In genomic region chr21:37546299-37546908, GRCh38 we compare ENCODE assay signal across 20 cellular contexts.
DNase-seq lines count a peak whose midpoint lies in the region; ATAC-seq, FAIRE-seq and TF ChIP-seq lines count a peak whose summit lies in the region.
"Had no signal": no experiment of that assay in that cellular context is flagged by ENCODE, and none has a peak within 500 bp of the region (broad histone marks: within the 10 kb centered on the region; RNA-seq: fewer than 3 reads in every experiment).

No MANE protein-coding gene starts in this region.

- peaks cover 18% of the 10 kb centered on the region for H3K4me1 Mint-ChIP-seq in osteocyte (ENCODE audit: unreplicated experiment)

- CTCF ChIA-PET in IMR-90 (lab: Yijun Ruan, JAX) (no interaction called here), endothelial cell of umbilical vein (lab: Charles Lee) (interaction anchor here (0.7 to 1.4 kb wide), 7 partner anchors 9 to 154 kb away, joined by 3 to 10 read pairs (median 4); no protein-coding TSS in a partner anchor)

- H3K18ac ChIP-seq in IMR-90 (ENCODE audit: low read depth, low read length): no peak overlapping the region

- TF ChIP-seq CTCF in GM12875 (IDR thresholded peaks at IDR 0.05; ENCODE audit: borderline replicate concordance, insufficient read depth, low read depth, low read length) (0 out of 2 replicates have a peak, but pooled peaks have one; percentile 1), IMR-90 (conservative IDR thresholded peaks at IDR 0.05; ENCODE audit: low read depth, low read length) (no peak), endothelial cell of umbilical vein (IDR thresholded peaks at IDR 0.05; ENCODE audit: extremely low read depth in 1 of 2, insufficient read depth in 1 of 2, low read depth in 1 of 2, low read length in 2 of 2) (no peak), osteocyte (IDR thresholded peaks at IDR 0.05) (no peak)

- 88% methylated on average over 8 of the region's 22 CpGs; no CpG with 5 or more reads in 1 of the 2 experiments for WGBS in IMR-90 (ENCODE audit: extremely low coverage in 2 of 2, insufficient read length in 1 of 2), 2 experiments

- intact Hi-C loops in IMR-90 (cut with micrococcal nuclease) (no loop called here), endothelial cell of umbilical vein (cut with micrococcal nuclease) (no loop called here)

- H3K36me3 Mint-ChIP-seq in osteocyte (ENCODE audit: unreplicated experiment): peaks cover 4% of the 10 kb centered on the region

- no peak overlapping the region for H2AK9ac ChIP-seq in IMR-90 (replicated peaks; ENCODE audit: low read depth, low read length, poor library complexity)

- H3K27me3 ChIP-seq in IMR-90 (ENCODE audit: control insufficient read depth, insufficient read depth, low read length) (no peaks in the 10 kb centered on the region; the same call in 1 of the 2 replicates), endothelial cell of umbilical vein (ENCODE audit: control insufficient read depth in 2 of 2, insufficient read depth in 2 of 2, low read length in 2 of 2) (no peaks in the 10 kb centered on the region)
- H3K27me3 ChIP-seq: Peyer's patch, SJCRH30 had no signal

- no peak overlapping the region for H3K27ac Mint-ChIP-seq in osteocyte (ENCODE audit: unreplicated experiment)
- H3K27ac Mint-ChIP-seq: activated CD4-positive, alpha-beta T cell treated with anti-CD3 and anti-CD28 coated beads for 36 hours had no signal

- FAIRE-seq in endothelial cell of umbilical vein (lab: Jason Lieb, UNC): no peak
- FAIRE-seq: TTC549 had no signal

- H3K79me2 ChIP-seq in endothelial cell of umbilical vein (ENCODE audit: control insufficient read depth, insufficient read depth, low read length): no peaks in the 10 kb centered on the region

- H3K9me3 ChIP-seq in IMR-90 (ENCODE audit: control insufficient read depth, insufficient read depth, low read length) (no peaks in the 10 kb centered on the region), endothelial cell of umbilical vein (replicated peaks; ENCODE audit: control insufficient read depth, insufficient read depth, low read length) (no peaks in the 10 kb centered on the region)
- H3K9me3 ChIP-seq: Peyer's patch, prostate gland had no signal

- H2AFZ ChIP-seq in IMR-90 (replicated peaks; ENCODE audit: low read length, poor library complexity) (peak overlapping the region; percentile 46), endothelial cell of umbilical vein (ENCODE audit: low read depth, low read length) (peak overlapping the region; percentile 90)

- POLR2A ChIA-PET in IMR-90 (lab: Charles Lee; ENCODE audit: unreplicated experiment) (no interaction called here), endothelial cell of umbilical vein (lab: Charles Lee) (no interaction called here)

- no peak overlapping the region for H4K8ac ChIP-seq in IMR-90 (ENCODE audit: low read depth in 2 of 2, low read length in 2 of 2)

- in situ Hi-C loops in IMR-90 (cut with MboI; ENCODE audit: low sequenced_read_pairs): no loop called here

- H3K14ac ChIP-seq in IMR-90 (replicated peaks; ENCODE audit: low read depth, low read length): no peak overlapping the region

- TF ChIP-seq POLR2A in IMR-90 (IDR thresholded peaks at IDR 0.05; ENCODE audit: low read depth, low read length): no peak
- no peak for TF ChIP-seq POLR2A in endothelial cell of umbilical vein (IDR thresholded peaks at IDR 0.05; ENCODE audit: low read depth, low read length)

- H3K4me1 ChIP-seq in IMR-90 (ENCODE audit: control insufficient read depth, insufficient read depth, low read length) (peaks cover 3% of the 10 kb centered on the region; the same call in 1 of the 2 replicates), endothelial cell of umbilical vein (ENCODE audit: control insufficient read depth, extremely low read depth, insufficient read depth, low read length) (peaks cover 22% of the 10 kb centered on the region)
- H3K4me1 ChIP-seq: prostate gland, SJCRH30 had no signal

- TF ChIP-seq RAD21 in IMR-90 (IDR thresholded peaks at IDR 0.05; ENCODE audit: low read length): no peak

- H2BK15ac ChIP-seq in IMR-90 (ENCODE audit: low read depth, low read length): no peak overlapping the region

- no peak overlapping the region for H2BK120ac ChIP-seq in IMR-90 (ENCODE audit: low read depth, low read length)

- H2BK20ac ChIP-seq in IMR-90 (ENCODE audit: low read depth, low read length): no peak overlapping the region

- H3K4me2 ChIP-seq in IMR-90 (ENCODE audit: low read depth, low read length) (no peak overlapping the region), endothelial cell of umbilical vein (ENCODE audit: insufficient read depth, low read length) (peak overlapping the region; percentile 87)

- no peak overlapping the region for H2AK5ac ChIP-seq in IMR-90 (ENCODE audit: low read depth, low read length)

- no peak overlapping the region for H3K27ac ChIP-seq in IMR-90 (ENCODE audit: insufficient read depth, low read length)
- H3K27ac ChIP-seq in endothelial cell of umbilical vein (ENCODE audit: insufficient read depth, low read depth, low read length): peak overlapping the region; percentile 92
- H3K27ac ChIP-seq: left lung, Peyer's patch, prostate gland, SJCRH30 had no signal

- H3K9me1 ChIP-seq in IMR-90 (ENCODE audit: insufficient read depth, low read length): no peaks in the 10 kb centered on the region
- H3K9me1 ChIP-seq in endothelial cell of umbilical vein (replicated peaks; ENCODE audit: control insufficient read depth, extremely low read depth, insufficient read depth, low read length): no peaks in the 10 kb centered on the region

- no peaks in the 10 kb centered on the region for H3K79me1 ChIP-seq in IMR-90 (ENCODE audit: low read depth in 1 of 2, low read length in 2 of 2)

- BruUV-seq in IMR-90 (replicated peaks; lab: Mats Ljungman, UMichigan) (no TSS peak), endothelial cell of umbilical vein (replicated peaks; lab: Mats Ljungman, UMichigan) (no TSS peak)

- H3K4me3 Mint-ChIP-seq in osteocyte (ENCODE audit: unreplicated experiment): no peak overlapping the region
- H3K4me3 Mint-ChIP-seq: activated CD4-positive, alpha-beta T cell treated with anti-CD3 and anti-CD28 coated beads for 36 hours had no signal

- no peak overlapping the region for H3K56ac ChIP-seq in IMR-90 (ENCODE audit: extremely low read depth, insufficient read depth, low read length)

- H3K9me3 Mint-ChIP-seq in osteocyte (ENCODE audit: unreplicated experiment): peaks cover 15% of the 10 kb centered on the region

- no peak for DNase-seq in IMR-90
- no peak for DNase-seq in endothelial cell of umbilical vein (ENCODE audit: low read depth, low spot score)
- peak; percentile 68 for DNase-seq in osteocyte (ENCODE audit: extremely low spot score, unreplicated experiment)
- DNase-seq in hepatic stellate cell (ENCODE audit: low spot score): no peak
- DNase-seq in hippocampal formation (lab: John Stamatoyannopoulos, UW): no peak
- DNase-seq in cerebellar nuclear complex (lab: John Stamatoyannopoulos, UW): no peak
- DNase-seq: head of caudate nucleus; left lung; midbrain; NK-92 treated with Interleukin-12 subunit alpha and Interleukin-12 subunit beta, amount 100 ng/mL, for 24 hours; Peyer's patch; SJCRH30; stimulated activated CD4-positive, alpha-beta T cell treated with anti-CD3 and anti-CD28 coated beads, Interleukin-2, amount 100 ng/mL, for 48 hours; stimulated activated naive CD4-positive, alpha-beta T cell treated with Interleukin-2 at 50 U/mL for 16 hours; T-helper 1 cell had no signal

- no peaks in the 10 kb centered on the region for H4K20me1 ChIP-seq in IMR-90 (ENCODE audit: insufficient read depth, low read length)
- H4K20me1 ChIP-seq in endothelial cell of umbilical vein (replicated peaks; ENCODE audit: control insufficient read depth, extremely low read depth, insufficient read depth, low read length): no peaks in the 10 kb centered on the region

- H4K91ac ChIP-seq in IMR-90 (ENCODE audit: insufficient read depth, low read depth, low read length): no peak overlapping the region

- ATAC-seq in IMR-90 (ENCODE audit: low read depth): no peak

- H3K36me3 ChIP-seq in IMR-90 (ENCODE audit: control insufficient read depth, insufficient read depth, low read length): no peaks in the 10 kb centered on the region
- no peaks in the 10 kb centered on the region for H3K36me3 ChIP-seq in endothelial cell of umbilical vein (ENCODE audit: control insufficient read depth in 2 of 2, extremely low read depth in 1 of 2, insufficient read depth in 2 of 2, low read length in 2 of 2)
- H3K36me3 ChIP-seq: left lung, Peyer's patch, prostate gland, SJCRH30 had no signal

- H2BK5ac ChIP-seq in IMR-90 (ENCODE audit: low read depth, low read length, poor library complexity, severe bottlenecking): no peak overlapping the region

- H4K5ac ChIP-seq in IMR-90 (ENCODE audit: low read depth, low read length): no peak overlapping the region

- H3K4me3 ChIP-seq in GM12875 (ENCODE audit: low read depth, low read length): no peak overlapping the region
- H3K4me3 ChIP-seq in IMR-90 (ENCODE audit: insufficient read depth, low read depth, low read length): no peak overlapping the region
- H3K4me3 ChIP-seq in endothelial cell of umbilical vein (replicated peaks in 1 of 3; ENCODE audit: insufficient read depth in 1 of 3, low read depth in 1 of 3, low read length in 3 of 3): no peak overlapping the region
- H3K4me3 ChIP-seq: left lung, Peyer's patch, prostate gland, SJCRH30, smooth muscle cell had no signal

- no peak overlapping the region for H3K4ac ChIP-seq in IMR-90 (ENCODE audit: low read depth, low read length)

- no peaks in the 10 kb centered on the region for H3K27me3 Mint-ChIP-seq in osteocyte (ENCODE audit: unreplicated experiment)

- dilution Hi-C loops in IMR-90 (cut with HindIII; ENCODE audit: low sequenced_read_pairs, unreplicated experiment) (no loop called here), endothelial cell of umbilical vein (cut with MboI; ENCODE audit: extremely low pct_ligation_motif_present, low sequenced_read_pairs) (no loop called here)

- no peak overlapping the region for H3K23ac ChIP-seq in IMR-90 (ENCODE audit: low read depth, low read length)

- H3K9ac ChIP-seq in IMR-90 (ENCODE audit: low read depth, low read length): no peak overlapping the region
- peak overlapping the region; percentile 62 for H3K9ac ChIP-seq in endothelial cell of umbilical vein (replicated peaks; ENCODE audit: extremely low read depth, insufficient read depth, low read length)

TF ChIP-seq in IMR-90, 13 proteins besides CTCF, POLR2A, EP300 and RAD21 (continues in another document):
- TF ChIP-seq CEBPB (IDR thresholded peaks at IDR 0.05; ENCODE audit: low read depth, low read length) (no peak), NFE2L2 (IDR thresholded peaks at IDR 0.05; ENCODE audit: low read depth, low read length) (no peak), FOS (IDR thresholded peaks at IDR 0.05; ENCODE audit: low read depth, low read length) (no peak), MXI1 (IDR thresholded peaks at IDR 0.05; ENCODE audit: borderline replicate concordance, low read depth, low read length) (no peak)

TF ChIP-seq in endothelial cell of umbilical vein, 7 proteins besides CTCF, POLR2A, EP300 and RAD21 (continues in another document):
- no peak for TF ChIP-seq POLR2AphosphoS5 (IDR thresholded peaks at IDR 0.05; ENCODE audit: insufficient read depth, low read depth, low read length)
- TF ChIP-seq GATA2 (IDR thresholded peaks at IDR 0.05; ENCODE audit: insufficient read depth, insufficient read length, low read depth, low read length): no peak
- TF ChIP-seq, protein P1, sequence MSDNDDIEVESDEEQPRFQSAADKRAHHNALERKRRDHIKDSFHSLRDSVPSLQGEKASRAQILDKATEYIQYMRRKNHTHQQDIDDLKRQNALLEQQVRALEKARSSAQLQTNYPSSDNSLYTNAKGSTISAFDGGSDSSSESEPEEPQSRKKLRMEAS (IDR thresholded peaks at IDR 0.05; ENCODE audit: insufficient read depth, insufficient read length): no peak
